In genomic region chr3:38323060-38323459, GRCh38 we compare ENCODE assay signal across 29 cellular contexts. TPM values are rescaled to one million over a fixed set of nuclear protein-coding genes. Genes with fewer than 3 reads are reported as not detected.
"Had no signal": no experiment of that assay in that cellular context is flagged by ENCODE, and none has a peak within 500 bp of the region (broad histone marks: within the 10 kb centered on the region; RNA-seq: fewer than 3 reads in every experiment).

No MANE protein-coding gene starts in this region.

- FAIRE-seq: colon, endometrium, endothelial cell of umbilical vein, frontal cortex had no signal

- H3K9me3 ChIP-seq: colonic mucosa, gastrocnemius medialis had no signal

- H3K27ac ChIP-seq: colonic mucosa, coronary artery, dorsolateral prefrontal cortex, epithelial cell of prostate, esophagus squamous epithelium, foreskin keratinocyte, gastrocnemius medialis, gastroesophageal sphincter, heart left ventricle, heart right ventricle had no signal

- H3K27me3 ChIP-seq: colonic mucosa, foreskin keratinocyte, gastrocnemius medialis had no signal

- DNase-seq: colonic mucosa; cortex of kidney; dermis blood vessel endothelial cell; dorsolateral prefrontal cortex; effector CD4-positive, alpha-beta T cell; effector CD8-positive, alpha-beta T cell; effector memory CD4-positive, alpha-beta T cell; effector memory CD8-positive, alpha-beta T cell; endodermal cell; esophagus squamous epithelium; foreskin fibroblast; foreskin keratinocyte; foreskin melanocyte; gastrocnemius medialis; glutamatergic neuron; heart left ventricle; heart right ventricle had no signal

- H3K36me3 ChIP-seq: colonic mucosa, esophagus squamous epithelium, gastrocnemius medialis, gastroesophageal sphincter, heart left ventricle, heart right ventricle had no signal

- ATAC-seq: effector memory CD8-positive, alpha-beta T cell; esophagus mucosa; foreskin keratinocyte; gastrocnemius medialis; gastroesophageal sphincter; heart left ventricle; heart right ventricle had no signal

- H3K4me1 ChIP-seq: colonic mucosa, esophagus squamous epithelium, gastrocnemius medialis, gastroesophageal sphincter, heart left ventricle, heart right ventricle had no signal

- H3K4me3 ChIP-seq: colonic mucosa, coronary artery, dorsolateral prefrontal cortex, esophagus squamous epithelium, gastrocnemius medialis, gastroesophageal sphincter, heart left ventricle, heart right ventricle had no signal

RNA-seq across cellular contexts. Expression of gene SLC22A14, which starts 41.0 kb away (rescaled TPM):
- total RNA-seq: dermis microvascular lymphatic vessel endothelial cell, endothelial cell of umbilical vein, epithelial cell of proximal tubule had no signal
- polyA plus RNA-seq: endothelial cell of umbilical vein, fibroblast of lung had no signal

RNA-seq across cellular contexts. Expression of gene SLC22A13, which starts 57.4 kb away (rescaled TPM):
- total RNA-seq: epithelial cell of proximal tubule, glomerular endothelial cell had no signal
